In the genomic region with DNA sequence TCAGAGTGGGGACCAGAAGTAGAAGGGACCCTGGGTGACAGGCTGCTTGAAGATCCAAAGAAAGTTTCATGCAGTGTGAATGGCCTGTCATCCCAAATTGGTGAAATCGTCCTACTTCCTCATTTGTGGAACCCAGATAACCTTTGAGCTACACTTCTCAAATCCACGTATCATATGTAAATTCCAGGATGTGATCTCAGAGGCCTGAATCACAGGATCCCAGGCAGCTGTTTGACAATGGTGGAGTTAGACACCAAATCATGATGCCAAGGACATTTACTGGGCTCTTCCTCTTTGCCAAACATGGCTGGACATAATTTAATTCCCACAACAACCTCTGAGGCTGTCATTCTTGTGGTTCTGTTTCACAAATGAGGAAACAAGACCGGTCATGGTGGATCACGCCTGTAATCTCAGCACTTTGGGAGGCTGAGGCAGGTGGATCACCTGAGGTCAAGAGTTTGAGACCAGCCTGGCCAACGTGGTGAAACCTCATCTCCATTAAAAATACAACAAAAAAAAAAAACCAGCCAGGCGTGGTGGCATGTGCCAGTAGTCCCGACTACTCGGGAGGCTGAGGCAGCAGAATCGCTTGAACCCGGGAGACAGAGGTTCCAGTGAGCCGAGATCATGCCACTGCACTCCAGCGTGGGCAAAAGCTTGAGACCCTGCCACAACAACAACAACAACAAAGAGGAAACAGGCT, we compare ENCODE assay signal across 1 cellular context.
TF ChIP-seq lines count a peak whose summit lies in the region.

No MANE protein-coding gene starts in this region.

TF ChIP-seq in H1, 55 proteins besides CTCF, POLR2A, EP300 and RAD21:
- TF ChIP-seq YY1 (IDR thresholded peaks at IDR 0.05; ENCODE audit: low read depth, low read length): 0 out of 2 replicates have a peak, but pooled peaks have one; percentile 51
- no peak for TF ChIP-seq CREB1 (IDR thresholded peaks at IDR 0.05)
- TF ChIP-seq JUND (IDR thresholded peaks at IDR 0.05; ENCODE audit: low read length): no peak
